1 cellular context compared by ENCODE assay signal in genomic region chr20:50724851-50725721, GRCh38.
A peak's percentile ranks its signal among the peaks of the same experiment; 100 is the strongest.
TF ChIP-seq lines count a peak whose summit lies in the region.

No MANE protein-coding gene starts in this region.

TF ChIP-seq in A549, 52 proteins besides CTCF, POLR2A, EP300 and RAD21 (continued from another document):
- TF ChIP-seq, protein P1, sequence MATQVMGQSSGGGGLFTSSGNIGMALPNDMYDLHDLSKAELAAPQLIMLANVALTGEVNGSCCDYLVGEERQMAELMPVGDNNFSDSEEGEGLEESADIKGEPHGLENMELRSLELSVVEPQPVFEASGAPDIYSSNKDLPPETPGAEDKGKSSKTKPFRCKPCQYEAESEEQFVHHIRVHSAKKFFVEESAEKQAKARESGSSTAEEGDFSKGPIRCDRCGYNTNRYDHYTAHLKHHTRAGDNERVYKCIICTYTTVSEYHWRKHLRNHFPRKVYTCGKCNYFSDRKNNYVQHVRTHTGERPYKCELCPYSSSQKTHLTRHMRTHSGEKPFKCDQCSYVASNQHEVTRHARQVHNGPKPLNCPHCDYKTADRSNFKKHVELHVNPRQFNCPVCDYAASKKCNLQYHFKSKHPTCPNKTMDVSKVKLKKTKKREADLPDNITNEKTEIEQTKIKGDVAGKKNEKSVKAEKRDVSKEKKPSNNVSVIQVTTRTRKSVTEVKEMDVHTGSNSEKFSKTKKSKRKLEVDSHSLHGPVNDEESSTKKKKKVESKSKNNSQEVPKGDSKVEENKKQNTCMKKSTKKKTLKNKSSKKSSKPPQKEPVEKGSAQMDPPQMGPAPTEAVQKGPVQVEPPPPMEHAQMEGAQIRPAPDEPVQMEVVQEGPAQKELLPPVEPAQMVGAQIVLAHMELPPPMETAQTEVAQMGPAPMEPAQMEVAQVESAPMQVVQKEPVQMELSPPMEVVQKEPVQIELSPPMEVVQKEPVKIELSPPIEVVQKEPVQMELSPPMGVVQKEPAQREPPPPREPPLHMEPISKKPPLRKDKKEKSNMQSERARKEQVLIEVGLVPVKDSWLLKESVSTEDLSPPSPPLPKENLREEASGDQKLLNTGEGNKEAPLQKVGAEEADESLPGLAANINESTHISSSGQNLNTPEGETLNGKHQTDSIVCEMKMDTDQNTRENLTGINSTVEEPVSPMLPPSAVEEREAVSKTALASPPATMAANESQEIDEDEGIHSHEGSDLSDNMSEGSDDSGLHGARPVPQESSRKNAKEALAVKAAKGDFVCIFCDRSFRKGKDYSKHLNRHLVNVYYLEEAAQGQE (IDR thresholded peaks at IDR 0.05), result no peak
- peak; percentile 39; the same call in 2 of the 3 replicates for TF ChIP-seq SMC3 (IDR thresholded peaks at IDR 0.05)
- 0 out of 2 replicates have a peak, but pooled peaks have one; percentile 13 for TF ChIP-seq HOXB5 (CRISPR knock-in tag; IDR thresholded peaks at IDR 0.05)
- TF ChIP-seq MYC (IDR thresholded peaks at IDR 0.05; ENCODE audit: borderline replicate concordance, low read length), result no peak
- TF ChIP-seq NPAS2 (CRISPR knock-in tag; IDR thresholded peaks at IDR 0.05; ENCODE audit: borderline replicate concordance), result no peak
- no peak for TF ChIP-seq BCL3 (IDR thresholded peaks at IDR 0.05)
- no peak for TF ChIP-seq HOXB13 (CRISPR knock-in tag; IDR thresholded peaks at IDR 0.05; ENCODE audit: low read depth)
- no peak for TF ChIP-seq RARB (CRISPR knock-in tag; IDR thresholded peaks at IDR 0.05)
- TF ChIP-seq JUN (IDR thresholded peaks at IDR 0.05), result peak; percentile 52 to 74; a peak in 3 of 5 replicates
- TF ChIP-seq E2F6 (IDR thresholded peaks at IDR 0.05; ENCODE audit: borderline replicate concordance, low read depth), result no peak
- TF ChIP-seq CBX2 (IDR thresholded peaks at IDR 0.05; ENCODE audit: borderline replicate concordance, low read depth), result no peak
- TF ChIP-seq FOXS1 (CRISPR knock-in tag; IDR thresholded peaks at IDR 0.05), result no peak
- TF ChIP-seq CHD2 (IDR thresholded peaks at IDR 0.05; ENCODE audit: low read length, partially characterized antibody), result no peak
- TF ChIP-seq PHF8 (IDR thresholded peaks at IDR 0.05; ENCODE audit: borderline replicate concordance, low read depth), result no peak
- TF ChIP-seq TP53 (CRISPR knock-in tag; IDR thresholded peaks at IDR 0.05), result no peak
- no peak for TF ChIP-seq ZFP36 (IDR thresholded peaks at IDR 0.05; ENCODE audit: borderline replicate concordance, partially characterized antibody)
- TF ChIP-seq ESRRA (IDR thresholded peaks at IDR 0.05; ENCODE audit: borderline replicate concordance, low read length), result no peak
- TF ChIP-seq, protein P2, sequence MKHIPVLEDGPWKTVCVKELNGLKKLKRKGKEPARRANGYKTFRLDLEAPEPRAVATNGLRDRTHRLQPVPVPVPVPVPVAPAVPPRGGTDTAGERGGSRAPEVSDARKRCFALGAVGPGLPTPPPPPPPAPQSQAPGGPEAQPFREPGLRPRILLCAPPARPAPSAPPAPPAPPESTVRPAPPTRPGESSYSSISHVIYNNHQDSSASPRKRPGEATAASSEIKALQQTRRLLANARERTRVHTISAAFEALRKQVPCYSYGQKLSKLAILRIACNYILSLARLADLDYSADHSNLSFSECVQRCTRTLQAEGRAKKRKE (CRISPR knock-in tag; IDR thresholded peaks at IDR 0.05; ENCODE audit: low read depth), result no peak
- TF ChIP-seq HES2 (IDR thresholded peaks at IDR 0.05), result no peak
- TF ChIP-seq, protein P3, sequence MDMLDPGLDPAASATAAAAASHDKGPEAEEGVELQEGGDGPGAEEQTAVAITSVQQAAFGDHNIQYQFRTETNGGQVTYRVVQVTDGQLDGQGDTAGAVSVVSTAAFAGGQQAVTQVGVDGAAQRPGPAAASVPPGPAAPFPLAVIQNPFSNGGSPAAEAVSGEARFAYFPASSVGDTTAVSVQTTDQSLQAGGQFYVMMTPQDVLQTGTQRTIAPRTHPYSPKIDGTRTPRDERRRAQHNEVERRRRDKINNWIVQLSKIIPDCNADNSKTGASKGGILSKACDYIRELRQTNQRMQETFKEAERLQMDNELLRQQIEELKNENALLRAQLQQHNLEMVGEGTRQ (IDR thresholded peaks at IDR 0.05), result no peak
- TF ChIP-seq MAX (IDR thresholded peaks at IDR 0.05), result peak; percentile 57
- no peak for TF ChIP-seq SREBF2 (IDR thresholded peaks at IDR 0.05)
- peak; percentile 38; the same call in 1 of the 2 replicates for TF ChIP-seq PBX3 (IDR thresholded peaks at IDR 0.05)
- no peak for TF ChIP-seq CBX8 (IDR thresholded peaks at IDR 0.05)
- no peak for TF ChIP-seq BHLHE40 (IDR thresholded peaks at IDR 0.05; ENCODE audit: low read depth, low read length)
- TF ChIP-seq HDAC2 (IDR thresholded peaks at IDR 0.05), result no peak
- no peak for TF ChIP-seq EHMT2 (IDR thresholded peaks at IDR 0.05; ENCODE audit: low read depth)
- no peak for TF ChIP-seq HEYL (CRISPR knock-in tag; IDR thresholded peaks at IDR 0.05)
- peak; percentile 66; the same call in 1 of the 2 replicates for TF ChIP-seq GATA3 (IDR thresholded peaks at IDR 0.05; ENCODE audit: borderline replicate concordance)
- peak; percentile 75 for TF ChIP-seq JUNB (IDR thresholded peaks at IDR 0.05)
- TF ChIP-seq NFE2L2 (conservative IDR thresholded peaks at IDR 0.05; ENCODE audit: low read length), result no peak
- no peak for TF ChIP-seq MAFK (IDR thresholded peaks at IDR 0.05; ENCODE audit: partially characterized antibody)
- no peak for TF ChIP-seq TFCP2L1 (CRISPR knock-in tag; IDR thresholded peaks at IDR 0.05)
